In genomic region chr2:132009874-132010521, GRCh38 we compare ENCODE assay signal across 9 cellular contexts.
DNase-seq lines count a peak whose midpoint lies in the region; ATAC-seq and TF ChIP-seq lines count a peak whose summit lies in the region.
"Had no signal": no experiment of that assay in that cellular context is flagged by ENCODE, and none has a peak within 500 bp of the region (broad histone marks: within the 10 kb centered on the region; RNA-seq: fewer than 3 reads in every experiment).

No MANE protein-coding gene starts in this region.

- H3K4me1 Mint-ChIP-seq in natural killer cell: no peaks in the 10 kb centered on the region
- H3K4me1 Mint-ChIP-seq: activated CD4-positive, alpha-beta T cell treated with anti-CD3 and anti-CD28 coated beads, Interleukin-2, amount 10 ng/mL, durations not matched to agents 7 days and 5 days had no signal

- H3K4me2 ChIP-seq in GM23248 (ENCODE audit: unreplicated experiment): peak overlapping the region; percentile 76

- H3K27me3 Mint-ChIP-seq in natural killer cell (ENCODE audit: low read depth in 2 of 2): peaks cover 27 to 30% of the 10 kb centered on the region in 2 donors

- peak overlapping the region; percentile 44; the same call in 1 of the 2 replicates for H3K9ac ChIP-seq in GM23248

- peaks cover 6 to 9% of the 10 kb centered on the region in 2 donors for H3K9me3 Mint-ChIP-seq in natural killer cell
- H3K9me3 Mint-ChIP-seq: activated CD4-positive, alpha-beta T cell treated with anti-CD3 and anti-CD28 coated beads, Interleukin-2, amount 10 ng/mL, durations not matched to agents 7 days and 5 days had no signal

- H3K27ac Mint-ChIP-seq in natural killer cell: no peak overlapping the region
- H3K27ac Mint-ChIP-seq: activated CD4-positive, alpha-beta T cell treated with anti-CD3 and anti-CD28 coated beads, Interleukin-2, amount 10 ng/mL, durations not matched to agents 7 days and 5 days had no signal

- no peaks in the 10 kb centered on the region for H3K36me3 Mint-ChIP-seq in natural killer cell

- in situ Hi-C loops in GM23248 (cut with MboI): no loop called here

- intact Hi-C loops in psoas muscle (cut with DNase I) (no loop called here), natural killer cell (cut with micrococcal nuclease) (no loop called here)

- no peaks in the 10 kb centered on the region for H4K20me1 ChIP-seq in GM23248 (ENCODE audit: insufficient read depth)

- H3K27me3 ChIP-seq in GM23248 (replicated peaks; ENCODE audit: insufficient read depth) (peaks cover 15% of the 10 kb centered on the region), psoas muscle (ENCODE audit: insufficient read depth in 3 of 3, low read length in 2 of 3) (peaks cover 0 to 22% (median 9%) of the 10 kb centered on the region in 3 donors)

- H2AFZ ChIP-seq in GM23248: peak overlapping the region; percentile 79; the same call in 1 of the 2 replicates

- TF ChIP-seq CTCF in psoas muscle (IDR thresholded peaks at IDR 0.05): no peak
- TF ChIP-seq CTCF in natural killer cell (IDR thresholded peaks at IDR 0.05): no peak

- H3K79me2 ChIP-seq in GM23248 (ENCODE audit: insufficient read depth): no peaks in the 10 kb centered on the region

- H3K9me3 ChIP-seq in GM23248 (ENCODE audit: low read depth) (no peaks in the 10 kb centered on the region), psoas muscle (peaks cover 3% of the 10 kb centered on the region)

- H3F3A ChIP-seq in GM23248 (ENCODE audit: insufficient read depth): no peaks in the 10 kb centered on the region

- ATAC-seq in psoas muscle (no peak), natural killer cell (no peak), GM19035 (IDR thresholded peaks at IDR 0.05; ENCODE audit: unreplicated experiment) (no peak)

- H3K4me3 Mint-ChIP-seq in natural killer cell: no peak overlapping the region
- H3K4me3 Mint-ChIP-seq: activated CD4-positive, alpha-beta T cell treated with anti-CD3 and anti-CD28 coated beads, Interleukin-2, amount 10 ng/mL, durations not matched to agents 7 days and 5 days had no signal

- H3K27ac ChIP-seq in GM23248 (no peak overlapping the region), psoas muscle (no peak overlapping the region)

- H3K9me2 ChIP-seq in GM23248 (ENCODE audit: insufficient read depth): no peaks in the 10 kb centered on the region

- DNase-seq in GM23248: peak; percentile 34
- DNase-seq in RPMI7951 (ENCODE audit: low read depth): peak; percentile 13
- DNase-seq in glomerular visceral epithelial cell (ENCODE audit: extremely low spot score): peak; percentile 2
- DNase-seq in psoas muscle: no peak
- no peak for DNase-seq in NCI-H446 (lab: John Stamatoyannopoulos, UW)
- DNase-seq in natural killer cell: no peak
- DNase-seq in RKO (ENCODE audit: low spot score): no peak
- DNase-seq: activated CD4-positive, alpha-beta T cell treated with anti-CD3 and anti-CD28 coated beads, Interleukin-2, amount 10 ng/mL, durations not matched to agents 7 days and 5 days had no signal

- no peaks in the 10 kb centered on the region for H3K4me1 ChIP-seq in GM23248 (ENCODE audit: insufficient read depth)
- H3K4me1 ChIP-seq in psoas muscle: no peaks in the 10 kb centered on the region

- H3K36me3 ChIP-seq in GM23248 (ENCODE audit: low read depth) (no peaks in the 10 kb centered on the region), psoas muscle (ENCODE audit: insufficient read depth in 1 of 2, low read depth in 1 of 2) (no peaks in the 10 kb centered on the region)

- 2% methylated on average over 41 to 56 of the region's 56 CpGs for WGBS in GM23248 (ENCODE audit: low coverage in 1 of 2, low lambda C conversion rate in 2 of 2, missing lambda C conversion rate in 2 of 2), 2 experiments
- WGBS in psoas muscle, 3 donors: 2 to 3% (median 2%) methylated on average over 51 to 56 of the region's 56 CpGs

- H3K4me3 ChIP-seq in GM23248 (peak overlapping the region; percentile 64), psoas muscle (peak overlapping the region; percentile 48)

Comparison
In these comparisons a context has a peak if more than half of its experiments do, and no peak if none do; other contexts are left out.
1. DNase-seq: peak in GM23248 (single experiment), RPMI7951 (single experiment) and glomerular visceral epithelial cell (single experiment); none in psoas muscle (0 of 2), NCI-H446 (0 of 2), natural killer cell (single experiment) and RKO (single experiment).